In genomic region chr18:38695559-38696270, GRCh38 we compare ENCODE assay signal across 21 cellular contexts.
A peak's percentile ranks its signal among the peaks of the same experiment; 100 is the strongest.
DNase-seq lines count a peak whose midpoint lies in the region; ATAC-seq, FAIRE-seq and TF ChIP-seq lines count a peak whose summit lies in the region.
"Had no signal": no experiment of that assay in that cellular context is flagged by ENCODE, and none has a peak within 500 bp of the region (broad histone marks: within the 10 kb centered on the region; RNA-seq: fewer than 3 reads in every experiment).

No MANE protein-coding gene starts in this region.

- H4K20me1 ChIP-seq in PC-3 (ENCODE audit: low read length) = no peaks in the 10 kb centered on the region

- H2AFZ ChIP-seq in PC-3 (ENCODE audit: low read length) = no peak overlapping the region

- no peaks in the 10 kb centered on the region for H3K9me3 ChIP-seq in PC-3 (ENCODE audit: low read length)
- no peaks in the 10 kb centered on the region for H3K9me3 ChIP-seq in pancreas
- H3K9me3 ChIP-seq in sigmoid colon = no peaks in the 10 kb centered on the region
- H3K9me3 ChIP-seq: left lung, tibial nerve had no signal

- POLR2A ChIA-PET in PC-3 (lab: Charles Lee; ENCODE audit: unreplicated experiment) = no interaction called here

- H3K36me3 ChIP-seq in PC-3 (ENCODE audit: low read depth, low read length) = no peaks in the 10 kb centered on the region
- no peaks in the 10 kb centered on the region for H3K36me3 ChIP-seq in pancreas
- H3K36me3 ChIP-seq in sigmoid colon = no peaks in the 10 kb centered on the region
- H3K36me3 ChIP-seq: left lung, tibial nerve had no signal

- CTCF ChIA-PET in PC-3 (lab: Charles Lee) = no interaction called here

- H3K79me2 ChIP-seq in PC-3 (ENCODE audit: low read length) = no peaks in the 10 kb centered on the region

- H3K4me3 ChIP-seq in PC-3 (ENCODE audit: low read length) (no peak overlapping the region), epithelial cell of esophagus (ENCODE audit: low read length) (no peak overlapping the region), retinal pigment epithelial cell (ENCODE audit: low read length) (no peak overlapping the region), pancreas (no peak overlapping the region), sigmoid colon (no peak overlapping the region)
- H3K4me3 ChIP-seq: left lung, tibial nerve had no signal

- H3K4me2 ChIP-seq in PC-3 (ENCODE audit: low read length) = no peak overlapping the region

- intact Hi-C loops in PC-3 (cut with micrococcal nuclease) (no loop called here), pancreas (cut with DNase I) (no loop called here), sigmoid colon (cut with DNase I) (no loop called here)

- H3K27ac ChIP-seq in PC-3 (ENCODE audit: low read length) (no peak overlapping the region), pancreas (no peak overlapping the region), sigmoid colon (no peak overlapping the region)
- H3K27ac ChIP-seq: left lung, tibial nerve had no signal

- FAIRE-seq in pancreas (lab: Jason Lieb, UNC) = no peak

- 53 to 67% methylated on average over 5 of the region's 5 CpGs for WGBS in pancreas, 2 donors
- WGBS in sigmoid colon, 2 donors = 67 to 80% methylated on average over 5 of the region's 5 CpGs

- no peak overlapping the region for H3K9ac ChIP-seq in PC-3 (ENCODE audit: low read length)

- H3K4me1 ChIP-seq in PC-3 (ENCODE audit: insufficient read depth, low read length) (no peaks in the 10 kb centered on the region), pancreas (no peaks in the 10 kb centered on the region), sigmoid colon (no peaks in the 10 kb centered on the region)
- H3K4me1 ChIP-seq: left lung, tibial nerve had no signal

- no peaks in the 10 kb centered on the region for H3K9me2 ChIP-seq in PC-3 (replicated peaks; ENCODE audit: low read length)

- DNase-seq in activated CD4-positive, CD25-positive, alpha-beta regulatory T cell (lab: John Stamatoyannopoulos, UW) = no peak
- DNase-seq in PC-3 (peak; percentile 30), epithelial cell of esophagus (ENCODE audit: low read depth) (peak; percentile 94), retinal pigment epithelial cell (ENCODE audit: low read depth) (peak; percentile 2), SHP77 treated with DMSO at 0.1 percent for 48 hours (lab: John Stamatoyannopoulos, UW) (no peak), pancreas (no peak), sigmoid colon (no peak)
- DNase-seq: 8988T; activated CD4-positive, alpha-beta T cell treated with anti-CD3 and anti-CD28 coated beads for 1 hour; activated CD8-positive, alpha-beta memory T cell treated with anti-CD3 and anti-CD28 coated beads, Interleukin-2, amount 50 U/mL, for 48 hours; activated naive CD8-positive, alpha-beta T cell treated with anti-CD3 and anti-CD28 coated beads, Interleukin-2, amount 10 ng/mL, durations not matched to agents 7 days and 5 days; effector CD8-positive, alpha-beta T cell; HFFc6; IMR-90; left lung; NCI-H1048; NCI-H2081 treated with DMSO at 0.1 percent for 48 hours; NCI-H526 treated with DMSO at 0.1 percent for 48 hours; T-helper 9 cell had no signal

- no TSS peak for BruUV-seq in PC-3 (replicated peaks; lab: Mats Ljungman, UMichigan)

- TF ChIP-seq CTCF in PC-3 (conservative IDR thresholded peaks at IDR 0.05; ENCODE audit: low read depth, low read length) = no peak
- TF ChIP-seq CTCF in epithelial cell of esophagus (IDR thresholded peaks at IDR 0.05; ENCODE audit: insufficient read depth, low read depth, low read length, missing control alignments) = no peak
- no peak for TF ChIP-seq CTCF in retinal pigment epithelial cell (conservative IDR thresholded peaks at IDR 0.05; ENCODE audit: low read depth, low read length)
- no peak for TF ChIP-seq CTCF in pancreas (IDR thresholded peaks at IDR 0.05)
- no peak for TF ChIP-seq CTCF in sigmoid colon (IDR thresholded peaks at IDR 0.05)

- TF ChIP-seq EP300 in sigmoid colon (IDR thresholded peaks at IDR 0.05) = no peak

- H3K27me3 ChIP-seq in PC-3 (ENCODE audit: low read length) (no peaks in the 10 kb centered on the region), pancreas (no peaks in the 10 kb centered on the region), sigmoid colon (no peaks in the 10 kb centered on the region)
- H3K27me3 ChIP-seq: left lung, tibial nerve had no signal

- no peak for TF ChIP-seq POLR2A in sigmoid colon (IDR thresholded peaks at IDR 0.05)

- peak; percentile 60 for ATAC-seq in activated CD4-positive, CD25-positive, alpha-beta regulatory T cell treated with anti-CD3 and anti-CD28 coated beads, Interleukin-2, amount 50 U/mL, for 24 hours
- ATAC-seq in PC-3 (peak; percentile 73), pancreas (no peak)
- ATAC-seq: left lung had no signal

- no peaks in the 10 kb centered on the region for H3F3A ChIP-seq in PC-3 (ENCODE audit: low read length, unreplicated experiment)

Comparison
In these comparisons a context has a peak if more than half of its experiments do, and no peak if none do; other contexts are left out.
1. ATAC-seq: peak in activated CD4-positive, CD25-positive, alpha-beta regulatory T cell treated with anti-CD3 and anti-CD28 coated beads, Interleukin-2, amount 50 U/mL, for 24 hours (2 of 2) and PC-3 (single experiment); none in pancreas (0 of 4).
2. DNase-seq: peak in PC-3 (single experiment), epithelial cell of esophagus (single experiment) and retinal pigment epithelial cell (single experiment); none in activated CD4-positive, CD25-positive, alpha-beta regulatory T cell (0 of 4), SHP77 treated with DMSO at 0.1 percent for 48 hours (single experiment), pancreas (0 of 6) and sigmoid colon (single experiment).